11 cellular contexts compared by ENCODE assay signal in genomic region chr1:89451011-89451410, GRCh38.
DNase-seq lines count a peak whose midpoint lies in the region; ATAC-seq and TF ChIP-seq lines count a peak whose summit lies in the region.
"Had no signal": no experiment of that assay in that cellular context is flagged by ENCODE, and none has a peak within 500 bp of the region (broad histone marks: within the 10 kb centered on the region; RNA-seq: fewer than 3 reads in every experiment).

No MANE protein-coding gene starts in this region.

- DNase-seq in AG08396 (ENCODE audit: low spot score) (peak; percentile 16), amniotic epithelial cell (ENCODE audit: low read depth) (peak; percentile 70), KG1 (lab: John Stamatoyannopoulos, UW) (no peak), erythroblast (lab: John Stamatoyannopoulos, UW) (no peak), AML-193 (lab: John Stamatoyannopoulos, UW) (no peak)
- DNase-seq: KBM-7 had no signal

- ATAC-seq in GM18868 (IDR thresholded peaks at IDR 0.05; ENCODE audit: unreplicated experiment) (peak; percentile 84), HG03442 (IDR thresholded peaks at IDR 0.05; ENCODE audit: unreplicated experiment) (peak; percentile 76), HG03108 (IDR thresholded peaks at IDR 0.05; ENCODE audit: unreplicated experiment) (no peak)
- ATAC-seq: GM23338, Panc1 had no signal

- TF ChIP-seq POLR2A in erythroblast (IDR thresholded peaks at IDR 0.05; ENCODE audit: low read length): no peak

Comparison
In these comparisons a context has a peak if more than half of its experiments do, and no peak if none do; other contexts are left out.
1. DNase-seq: peak in AG08396 (single experiment) and amniotic epithelial cell (single experiment); none in KG1 (single experiment), erythroblast (0 of 2) and AML-193 (0 of 2).